In the genomic region with DNA sequence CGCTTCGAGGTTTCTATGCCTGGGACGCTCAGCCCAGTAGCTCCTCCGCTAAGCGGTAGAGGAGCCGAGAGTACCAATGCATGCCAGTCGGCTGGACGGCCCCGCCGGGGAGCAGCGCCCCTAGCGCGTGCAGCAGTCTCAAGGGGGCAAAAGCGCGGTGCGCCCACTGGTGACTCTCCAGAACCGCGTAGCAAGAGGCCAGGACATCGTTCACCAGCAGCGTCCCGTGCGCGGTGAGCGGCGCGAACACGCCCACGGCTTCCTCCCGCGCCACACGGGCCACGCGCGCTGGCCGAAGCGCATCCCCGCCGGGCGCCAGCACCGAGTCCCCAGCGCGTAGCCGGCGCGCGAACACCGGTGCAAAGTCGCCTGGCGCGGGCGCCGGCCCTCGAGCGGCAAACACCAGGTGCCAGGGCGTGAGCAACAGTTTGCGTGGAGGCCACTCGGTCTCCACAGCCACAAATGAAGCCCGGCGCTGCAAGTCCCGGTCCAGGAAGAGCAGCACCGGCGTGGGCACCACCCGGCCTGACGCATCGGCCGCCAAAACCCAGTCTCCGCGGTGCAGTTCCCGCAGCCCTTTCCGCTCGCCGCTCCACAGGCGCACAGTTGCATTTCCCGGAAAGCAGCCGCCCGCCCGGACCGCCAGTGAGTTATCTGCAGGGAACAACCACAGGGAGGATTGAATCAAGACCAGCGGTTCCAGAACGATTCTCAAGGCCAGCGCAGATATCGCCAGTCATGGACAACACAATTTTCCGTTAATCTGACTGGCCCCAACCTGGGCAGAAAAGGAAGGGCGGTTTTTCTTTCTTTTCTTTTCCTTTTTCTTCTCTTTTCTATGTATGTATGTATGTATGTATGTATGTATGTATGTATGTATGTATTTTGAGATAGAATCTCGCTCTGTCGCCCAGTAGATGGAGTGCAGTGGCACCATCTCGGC, we compare ENCODE assay signal across 8 cellular contexts.
DNase-seq lines count a peak whose midpoint lies in the region; ATAC-seq lines count a peak whose summit lies in the region.

No MANE protein-coding gene starts in this region.

- no peak for ATAC-seq in GM21447 (IDR thresholded peaks at IDR 0.05; ENCODE audit: unreplicated experiment)

- peak; percentile 2 for DNase-seq in GF-D8 (lab: John Stamatoyannopoulos, UW)
- DNase-seq in NCI-H526 (lab: John Stamatoyannopoulos, UW): peak; percentile 16 to 67
- peak; percentile 65 for DNase-seq in adipocyte (ENCODE audit: low read depth)
- DNase-seq in stimulated activated CD4-positive, alpha-beta T cell treated with anti-CD3 and anti-CD28 coated beads, Interleukin-4, amount 100 ng/mL, for 24 hours: peak; percentile 33
- no peak for DNase-seq in NK-92 treated with Interleukin-12 subunit alpha and Interleukin-12 subunit beta, amount 100 ng/mL, for 24 hours (lab: John Stamatoyannopoulos, UW)
- no peak for DNase-seq in putamen (ENCODE audit: low spot score)

- H3K27me3 ChIP-seq in adipocyte (replicated peaks; ENCODE audit: control insufficient read depth, insufficient read depth, low read length) (peaks cover 52% of the 10 kb centered on the region), iPS-20b (ENCODE audit: insufficient read depth, low read length) (peaks cover 92% of the 10 kb centered on the region)

- H3K9ac ChIP-seq in adipocyte (ENCODE audit: low read length): no peak overlapping the region
- H3K9ac ChIP-seq in iPS-20b (ENCODE audit: low read depth, low read length): no peak overlapping the region

- H3K4me3 ChIP-seq in adipocyte (ENCODE audit: low read length): peak overlapping the region; percentile 58
- peak overlapping the region; percentile 25; the same call in 1 of the 2 replicates for H3K4me3 ChIP-seq in iPS-20b (ENCODE audit: low read length)

- H3K9me3 ChIP-seq in adipocyte (ENCODE audit: control insufficient read depth, low read length) (no peaks in the 10 kb centered on the region), iPS-20b (ENCODE audit: insufficient read depth, low read depth, low read length) (no peaks in the 10 kb centered on the region)

- H3K4me1 ChIP-seq in adipocyte (ENCODE audit: control insufficient read depth, insufficient read depth, low read length): peaks cover 20% of the 10 kb centered on the region
- peaks cover 6% of the 10 kb centered on the region; the same call in 1 of the 2 replicates for H3K4me1 ChIP-seq in iPS-20b (ENCODE audit: insufficient read depth, low read length)

- H3K36me3 ChIP-seq in adipocyte (ENCODE audit: control insufficient read depth, insufficient read depth, low read length, severe bottlenecking): no peaks in the 10 kb centered on the region
- H3K36me3 ChIP-seq in iPS-20b (ENCODE audit: insufficient read depth, low read depth, low read length): no peaks in the 10 kb centered on the region

- H3K27ac ChIP-seq in iPS-20b (ENCODE audit: low read length): no peak overlapping the region

Comparison
In these comparisons a context has a peak if more than half of its experiments do, and no peak if none do; other contexts are left out.
1. DNase-seq: peak in GF-D8 (single experiment), NCI-H526 (2 of 2), adipocyte (single experiment) and stimulated activated CD4-positive, alpha-beta T cell treated with anti-CD3 and anti-CD28 coated beads, Interleukin-4, amount 100 ng/mL, for 24 hours (single experiment); none in NK-92 treated with Interleukin-12 subunit alpha and Interleukin-12 subunit beta, amount 100 ng/mL, for 24 hours (single experiment) and putamen (single experiment).